ENCODE assay signal across 1 cellular context in genomic region chr20:36362978-36363713, GRCh38.
TF ChIP-seq lines count a peak whose summit lies in the region.

No MANE protein-coding gene starts in this region.

TF ChIP-seq in HepG2, 621 proteins besides CTCF, POLR2A, EP300 and RAD21 (continued from another document):
- TF ChIP-seq AKNA (CRISPR knock-in tag; IDR thresholded peaks at IDR 0.05; ENCODE audit: borderline replicate concordance) (no peak), BHLHE40 (IDR thresholded peaks at IDR 0.05; ENCODE audit: low read length) (peak; percentile 82), ADNP (CRISPR knock-in tag; IDR thresholded peaks at IDR 0.05) (0 out of 2 replicates have a peak, but pooled peaks have one; percentile 17), HNF4A (CRISPR knock-in tag; IDR thresholded peaks at IDR 0.05) (peak; percentile 45), TEAD3 (CRISPR knock-in tag; optimal IDR thresholded peaks at IDR 0.05; ENCODE audit: borderline replicate concordance) (peak; percentile 33), SALL1 (CRISPR knock-in tag; IDR thresholded peaks at IDR 0.05) (0 out of 2 replicates have a peak, but pooled peaks have one; percentile 19), ZNF281 (CRISPR knock-in tag; IDR thresholded peaks at IDR 0.05; ENCODE audit: borderline replicate concordance) (peak; percentile 22; the same call in 1 of the 2 replicates), NR1H2 (CRISPR knock-in tag; IDR thresholded peaks at IDR 0.05; ENCODE audit: borderline replicate concordance, low read depth) (no peak)
- TF ChIP-seq, protein P1, sequence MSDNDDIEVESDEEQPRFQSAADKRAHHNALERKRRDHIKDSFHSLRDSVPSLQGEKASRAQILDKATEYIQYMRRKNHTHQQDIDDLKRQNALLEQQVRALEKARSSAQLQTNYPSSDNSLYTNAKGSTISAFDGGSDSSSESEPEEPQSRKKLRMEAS (IDR thresholded peaks at IDR 0.05), result peak; percentile 79; the same call in 1 of the 2 replicates
